ENCODE assay signal across 27 cellular contexts in genomic region chr6:30113377-30113759, GRCh38. TPM values are rescaled to one million over a fixed set of nuclear protein-coding genes. Genes with fewer than 3 reads are reported as not detected.
A peak's percentile ranks its signal among the peaks of the same experiment; 100 is the strongest.
DNase-seq lines count a peak whose midpoint lies in the region; ATAC-seq and FAIRE-seq lines count a peak whose summit lies in the region.
"Had no signal": no experiment of that assay in that cellular context is flagged by ENCODE, and none has a peak within 500 bp of the region (broad histone marks: within the 10 kb centered on the region; RNA-seq: fewer than 3 reads in every experiment).

No MANE protein-coding gene starts in this region.

- H3K4me1 Mint-ChIP-seq in T-helper 17 cell, result peaks cover 11% of the 10 kb centered on the region
- H3K4me1 Mint-ChIP-seq: central memory CD8-positive, alpha-beta T cell had no signal

- no peaks in the 10 kb centered on the region for H3K36me3 ChIP-seq in small intestine (ENCODE audit: control insufficient read depth in 2 of 2, insufficient read depth in 2 of 2, low read length in 2 of 2)
- no peaks in the 10 kb centered on the region for H3K36me3 ChIP-seq in GM23248 (ENCODE audit: low read depth)
- H3K36me3 ChIP-seq: SJCRH30 had no signal

- H3K4me2 ChIP-seq in GM23248 (ENCODE audit: unreplicated experiment), result no peak overlapping the region
- H3K4me2 ChIP-seq: smooth muscle cell had no signal

- H3K27me3 ChIP-seq in small intestine (ENCODE audit: control insufficient read depth in 2 of 2, insufficient read depth in 2 of 2, low read length in 2 of 2) (peaks cover 0 to 27% of the 10 kb centered on the region in 2 donors), GM23248 (replicated peaks; ENCODE audit: insufficient read depth) (peaks cover 50% of the 10 kb centered on the region)

- 19 to 51% (median 22%) methylated on average over 1 of the region's 1 CpG for WGBS in small intestine, 3 donors
- 36 to 58% methylated on average over 1 of the region's 1 CpG for WGBS in GM23248 (ENCODE audit: low coverage in 1 of 2, low lambda C conversion rate in 2 of 2, missing lambda C conversion rate in 2 of 2), 2 experiments

- H3K4me3 Mint-ChIP-seq in T-helper 17 cell, result no peak overlapping the region
- H3K4me3 Mint-ChIP-seq: activated CD4-positive, alpha-beta memory T cell treated with anti-CD3 and anti-CD28 coated beads, Interleukin-2, amount 10 ng/mL, durations not matched to agents 7 days and 5 days; activated naive CD8-positive, alpha-beta T cell; central memory CD8-positive, alpha-beta T cell; naive thymus-derived CD8-positive, alpha-beta T cell had no signal

- no peaks in the 10 kb centered on the region for H3K9me3 ChIP-seq in T-helper 17 cell (ENCODE audit: control insufficient read depth, low read length, poor library complexity, severe bottlenecking)
- H3K9me3 ChIP-seq in small intestine (ENCODE audit: control insufficient read depth, low read depth), result no peaks in the 10 kb centered on the region
- no peaks in the 10 kb centered on the region for H3K9me3 ChIP-seq in GM23248 (ENCODE audit: low read depth)
- H3K9me3 ChIP-seq: SJCRH30 had no signal

- peaks cover 74% of the 10 kb centered on the region for H3K27me3 Mint-ChIP-seq in T-helper 17 cell

- no peaks in the 10 kb centered on the region for H3F3A ChIP-seq in GM23248 (ENCODE audit: insufficient read depth)

- H2AFZ ChIP-seq in GM23248, result no peak overlapping the region

- DNase-seq in T-helper 17 cell, result no peak
- DNase-seq in small intestine, result no peak
- DNase-seq in GM23248, result no peak
- DNase-seq in GM19240 (ENCODE audit: insufficient read length, low spot score), result no peak
- no peak for DNase-seq in AG20443 (ENCODE audit: low spot score)
- DNase-seq: activated CD4-positive, alpha-beta memory T cell treated with anti-CD3 and anti-CD28 coated beads, Interleukin-2, amount 10 ng/mL, durations not matched to agents 7 days and 5 days; EL; head of caudate nucleus; KG1; naive thymus-derived CD8-positive, alpha-beta T cell; NCI-H146; NCI-H446 treated with DMSO at 0.1 percent for 48 hours; retina; SJCRH30; stimulated activated CD4-positive, alpha-beta T cell treated with anti-CD3 and anti-CD28 coated beads, Interleukin-2, amount 100 ng/mL, for 24 hours had no signal

- H3K27ac Mint-ChIP-seq in T-helper 17 cell, result peak overlapping the region; percentile 6
- H3K27ac Mint-ChIP-seq: activated CD4-positive, alpha-beta memory T cell treated with anti-CD3 and anti-CD28 coated beads, Interleukin-2, amount 10 ng/mL, durations not matched to agents 7 days and 5 days; activated naive CD8-positive, alpha-beta T cell; activated T-helper 2 cell treated with anti-CD3 and anti-CD28 coated beads, Interferon-gamma antibody, Interleukin-2, Interleukin-4, amounts not matched to agents 10 μg/mL and 5 μg/mL and 100 μg/mL, durations not matched to agents 14 hours and 24 hours and 36 hours had no signal

- peaks cover 4% of the 10 kb centered on the region in 2 donors for H3K4me1 ChIP-seq in small intestine (ENCODE audit: control insufficient read depth in 2 of 2, insufficient read depth in 1 of 2, low read depth in 1 of 2, low read length in 1 of 2)
- H3K4me1 ChIP-seq in GM23248 (ENCODE audit: insufficient read depth), result no peaks in the 10 kb centered on the region
- H3K4me1 ChIP-seq: SJCRH30 had no signal

- H3K79me2 ChIP-seq in GM23248 (ENCODE audit: insufficient read depth), result no peaks in the 10 kb centered on the region

- in situ Hi-C loops in GM23248 (cut with MboI), result no loop called here

- peak; percentile 48 for ATAC-seq in GM18517 (IDR thresholded peaks at IDR 0.05; ENCODE audit: unreplicated experiment)
- peak; percentile 21 for ATAC-seq in GM21390 (IDR thresholded peaks at IDR 0.05; ENCODE audit: unreplicated experiment)
- ATAC-seq in T-helper 17 cell, result no peak
- ATAC-seq: naive thymus-derived CD8-positive, alpha-beta T cell had no signal

- H3K27ac ChIP-seq in small intestine (ENCODE audit: low read depth in 1 of 2, low read length in 1 of 2) (peak overlapping the region; percentile 82 to 90), GM23248 (no peak overlapping the region)
- H3K27ac ChIP-seq: SJCRH30 had no signal

- no peak for FAIRE-seq in small intestine (lab: Jason Lieb, UNC)
- FAIRE-seq: astrocyte, HTR-8/SVneo, RCC 7860 had no signal

- H3K4me3 ChIP-seq in small intestine (ENCODE audit: low read depth in 1 of 2, low read length in 2 of 2) (no peak overlapping the region), GM23248 (no peak overlapping the region)
- H3K4me3 ChIP-seq: SJCRH30, smooth muscle cell had no signal

- H3K9me2 ChIP-seq in GM23248 (ENCODE audit: insufficient read depth), result no peaks in the 10 kb centered on the region

- no peak overlapping the region for H3K9ac ChIP-seq in GM23248

- H3K36me3 Mint-ChIP-seq in T-helper 17 cell (ENCODE audit: low read depth), result peaks cover 5% of the 10 kb centered on the region
- H3K36me3 Mint-ChIP-seq: activated naive CD8-positive, alpha-beta T cell; naive thymus-derived CD8-positive, alpha-beta T cell had no signal

- H4K20me1 ChIP-seq in GM23248 (ENCODE audit: insufficient read depth), result no peaks in the 10 kb centered on the region

RNA-seq across cellular contexts. Expression of gene TRIM31, which starts 0.5 kb away (rescaled TPM):
- total RNA-seq in T-helper 17 cell, result not detected
- polyA plus RNA-seq in small intestine, result 10 to 100 TPM in 2 of 3 donors, 1 to 10 TPM in 1; 5.2 to 41.6 (median 37.8) TPM
- not detected in 2 replicates for total RNA-seq in GM23248 (2014; rRNA removed; shearing (Covaris generic))
- polyA plus RNA-seq in GM23248 (2016; fragmentation: Nextera tagmentation; extraction: Ambion mirVana), result not detected in 2 replicates
- total RNA-seq: activated CD4-positive, alpha-beta memory T cell treated with anti-CD3 and anti-CD28 coated beads, Interleukin-2, amount 10 ng/mL, durations not matched to agents 7 days and 5 days; activated T-helper 2 cell treated with anti-CD3 and anti-CD28 coated beads, Interferon-gamma antibody, Interleukin-2, Interleukin-4, amounts not matched to agents 10 μg/mL and 5 μg/mL and 100 μg/mL, durations not matched to agents 14 hours and 24 hours and 36 hours; astrocyte; dermis microvascular lymphatic vessel endothelial cell; naive thymus-derived CD8-positive, alpha-beta T cell; osteoblast; SJCRH30; temporal lobe had no signal
- polyA plus RNA-seq: smooth muscle cell had no signal

RNA-seq across cellular contexts. Expression of gene TRIM40, which starts 22.6 kb away (rescaled TPM):
- total RNA-seq in T-helper 17 cell, result 1 to 10 TPM in 1 of 2 donors, under 1 TPM in 1; 0.22 to 3.5 TPM
- polyA plus RNA-seq in small intestine, result 10 to 100 TPM in 2 of 3 donors, 1 to 10 TPM in 1; 1.6 to 19.5 (median 14.3) TPM
- total RNA-seq in GM23248 (2014; rRNA removed; shearing (Covaris generic)), result not detected in 2 replicates
- polyA plus RNA-seq in GM23248 (2016; fragmentation: Nextera tagmentation; extraction: Ambion mirVana), result not detected in 2 replicates
- total RNA-seq: activated CD4-positive, alpha-beta memory T cell treated with anti-CD3 and anti-CD28 coated beads, Interleukin-2, amount 10 ng/mL, durations not matched to agents 7 days and 5 days; activated T-helper 2 cell treated with anti-CD3 and anti-CD28 coated beads, Interferon-gamma antibody, Interleukin-2, Interleukin-4, amounts not matched to agents 10 μg/mL and 5 μg/mL and 100 μg/mL, durations not matched to agents 14 hours and 24 hours and 36 hours; astrocyte; dermis microvascular lymphatic vessel endothelial cell; naive thymus-derived CD8-positive, alpha-beta T cell; osteoblast; SJCRH30; smooth muscle cell; temporal lobe had no signal
- polyA plus RNA-seq: naive thymus-derived CD8-positive, alpha-beta T cell; smooth muscle cell had no signal

RNA-seq across cellular contexts. Expression of gene RNF39, which starts 37.8 kb away (rescaled TPM):
- not detected for total RNA-seq in T-helper 17 cell
- under 1 TPM; 0.18 to 0.27 (median 0.22) TPM for polyA plus RNA-seq in small intestine
- not detected in 2 replicates for total RNA-seq in GM23248 (2014; rRNA removed; shearing (Covaris generic))
- 0.21 and 0.30 TPM in 2 replicates for polyA plus RNA-seq in GM23248 (2016; fragmentation: Nextera tagmentation; extraction: Ambion mirVana)
- total RNA-seq: activated CD4-positive, alpha-beta memory T cell treated with anti-CD3 and anti-CD28 coated beads, Interleukin-2, amount 10 ng/mL, durations not matched to agents 7 days and 5 days; activated T-helper 2 cell treated with anti-CD3 and anti-CD28 coated beads, Interferon-gamma antibody, Interleukin-2, Interleukin-4, amounts not matched to agents 10 μg/mL and 5 μg/mL and 100 μg/mL, durations not matched to agents 14 hours and 24 hours and 36 hours; astrocyte; dermis microvascular lymphatic vessel endothelial cell; naive thymus-derived CD8-positive, alpha-beta T cell; osteoblast; SJCRH30; temporal lobe had no signal

RNA-seq across cellular contexts. Expression of gene PPP1R11, which starts 46.4 kb away (rescaled TPM):
- total RNA-seq in T-helper 17 cell, result 10 to 100 TPM; 52.1 to 52.4 TPM
- polyA plus RNA-seq in small intestine (100 to 1,000 TPM in 2 of 3 donors, 10 to 100 TPM in 1; 71.8 to 111 (median 108) TPM), GM23248 (2016; fragmentation: Nextera tagmentation; extraction: Ambion mirVana) (77.5 and 83.1 TPM in 2 replicates)
- total RNA-seq in GM23248 (2014; rRNA removed; shearing (Covaris generic)), result 40.2 and 44.1 TPM in 2 replicates

RNA-seq across cellular contexts. Expression of gene TRIM10, which starts 47.6 kb away (rescaled TPM):
- total RNA-seq in T-helper 17 cell, result under 1 TPM in 1 of 2 donors, not detected in 1; 0.37 TPM
- polyA plus RNA-seq in small intestine (1 to 10 TPM; 1.4 to 5.4 (median 5.4) TPM), GM23248 (2016; fragmentation: Nextera tagmentation; extraction: Ambion mirVana) (not detected in 2 replicates)
- total RNA-seq in GM23248 (2014; rRNA removed; shearing (Covaris generic)), result 0.11 TPM in 1 of 2 replicates, not detected in the other
- total RNA-seq: activated T-helper 2 cell treated with anti-CD3 and anti-CD28 coated beads, Interferon-gamma antibody, Interleukin-2, Interleukin-4, amounts not matched to agents 10 μg/mL and 5 μg/mL and 100 μg/mL, durations not matched to agents 14 hours and 24 hours and 36 hours; astrocyte; dermis microvascular lymphatic vessel endothelial cell; naive thymus-derived CD8-positive, alpha-beta T cell; osteoblast; SJCRH30; smooth muscle cell had no signal
- polyA plus RNA-seq: naive thymus-derived CD8-positive, alpha-beta T cell; smooth muscle cell had no signal
